ENCODE assay signal across 8 cellular contexts in the genomic region with DNA sequence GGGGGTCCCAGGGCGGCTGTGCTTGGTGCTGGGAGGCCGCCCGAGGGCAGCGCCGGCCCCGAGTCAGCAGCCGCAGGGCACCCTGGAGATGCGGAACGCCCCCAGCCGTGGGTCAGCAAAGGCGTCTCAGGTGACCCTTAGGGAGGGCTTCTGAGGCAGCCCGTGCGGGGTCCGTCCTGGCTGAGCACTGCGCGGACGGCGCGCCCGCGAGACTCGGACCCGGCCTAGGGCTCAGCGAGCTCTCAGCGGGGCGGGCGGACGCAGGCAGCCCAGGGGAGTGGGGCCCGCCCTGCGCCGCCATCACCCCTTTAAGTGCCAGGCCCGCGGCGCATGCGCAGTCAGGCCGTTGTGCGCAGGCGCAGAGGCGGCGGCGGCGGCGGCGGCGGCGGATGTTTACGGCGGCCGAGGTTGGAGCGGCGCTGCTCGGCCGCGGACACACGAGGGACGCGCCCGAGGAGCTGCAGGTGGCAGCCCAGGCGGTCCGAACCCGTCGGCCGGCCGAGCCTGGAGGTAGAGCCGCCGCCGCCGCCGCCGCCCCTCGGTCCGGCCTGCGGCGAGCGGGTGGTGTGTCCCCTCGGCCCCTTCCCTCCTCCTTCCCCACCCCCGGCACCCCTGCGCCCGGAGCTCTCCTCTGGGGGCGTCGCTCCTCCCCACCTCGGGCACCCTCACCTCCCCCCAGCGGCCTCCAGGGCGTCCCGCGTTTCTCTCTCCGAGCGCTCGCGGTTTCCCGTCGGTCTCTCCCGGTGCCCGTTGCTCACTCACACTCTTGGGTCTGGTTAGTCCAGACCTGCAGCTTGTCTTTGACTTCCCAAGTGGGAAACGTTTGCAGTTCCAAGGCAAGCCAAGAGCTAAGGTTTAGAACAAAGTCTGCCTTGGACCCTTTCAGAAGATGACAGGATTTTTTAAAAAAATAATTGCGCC. TPM values are rescaled to one million over a fixed set of nuclear protein-coding genes. Genes with fewer than 3 reads are reported as not detected.
DNase-seq lines count a peak whose midpoint lies in the region; ATAC-seq and TF ChIP-seq lines count a peak whose summit lies in the region.

A gene (plus strand): TSS at position 388 of the 921 bp plus-strand sequence. CDS start 4,218 bp downstream, outside the sequence.

- 0 out of 2 replicates have a peak, but pooled peaks cover 5% of the 10 kb centered on the region for H3F3A ChIP-seq in SU-DHL-6 (ENCODE audit: insufficient read depth)

- H3K36me3 ChIP-seq in SU-DHL-6 (ENCODE audit: low read length) = no peaks in the 10 kb centered on the region
- H3K36me3 ChIP-seq in parathyroid adenoma (ENCODE audit: control insufficient read depth, insufficient read depth, low read length) = no peaks in the 10 kb centered on the region
- peaks cover 0 to under 1% (median 0%) of the 10 kb centered on the region in 3 donors for H3K36me3 ChIP-seq in tibial artery

- H3K36me3 Mint-ChIP-seq in activated naive CD8-positive, alpha-beta T cell treated with anti-CD3 and anti-CD28 coated beads, Interleukin-2, amount 10 ng/mL, durations not matched to agents 7 days and 5 days = no peaks in the 10 kb centered on the region

- TF ChIP-seq CTCF in SU-DHL-6 (IDR thresholded peaks at IDR 0.05; ENCODE audit: insufficient read depth, low read length, poor library complexity, severe bottlenecking) = no peak
- TF ChIP-seq CTCF in parathyroid adenoma (IDR thresholded peaks at IDR 0.05) = no peak
- no peak for TF ChIP-seq CTCF in tibial artery (IDR thresholded peaks at IDR 0.05)

- peaks cover 27% of the 10 kb centered on the region for H3K4me1 Mint-ChIP-seq in activated naive CD8-positive, alpha-beta T cell treated with anti-CD3 and anti-CD28 coated beads, Interleukin-2, amount 10 ng/mL, durations not matched to agents 7 days and 5 days

- peak within 1 kb of the TSS; percentile 88 for H3K4me3 Mint-ChIP-seq in activated naive CD8-positive, alpha-beta T cell treated with anti-CD3 and anti-CD28 coated beads, Interleukin-2, amount 10 ng/mL, durations not matched to agents 7 days and 5 days

- POLR2A ChIA-PET in activated naive CD8-positive, alpha-beta T cell treated with anti-CD3 and anti-CD28 coated beads, Interleukin-2, amount 10 ng/mL, durations not matched to agents 7 days and 5 days (lab: Charles Lee) = interaction anchor here (0.6 to 1.9 kb wide), 5 partner anchors 9 to 620 kb away, joined by 3 to 6 read pairs (median 3); no protein-coding TSS in a partner anchor

- H3K4me1 ChIP-seq in parathyroid adenoma = peaks cover 7% of the 10 kb centered on the region
- peaks cover 0 to 35% (median 21%) of the 10 kb centered on the region in 4 donors for H3K4me1 ChIP-seq in tibial artery

- no peak within 1 kb of the TSS; the same call in 1 of the 2 replicates for H3K27ac ChIP-seq in SU-DHL-6 (ENCODE audit: low read depth, low read length)
- peak within 1 kb of the TSS; percentile 84 for H3K27ac ChIP-seq in parathyroid adenoma
- peak within 1 kb of the TSS; percentile 86 to 92 for H3K27ac ChIP-seq in tibial artery

- no peaks in the 10 kb centered on the region for H3K9me2 ChIP-seq in SU-DHL-6 (replicated peaks; ENCODE audit: insufficient read depth, low read length)

- H3K27me3 Mint-ChIP-seq in activated naive CD8-positive, alpha-beta T cell treated with anti-CD3 and anti-CD28 coated beads, Interleukin-2, amount 10 ng/mL, durations not matched to agents 7 days and 5 days = peaks cover 6% of the 10 kb centered on the region

- H3K9me3 Mint-ChIP-seq in activated naive CD8-positive, alpha-beta T cell treated with anti-CD3 and anti-CD28 coated beads, Interleukin-2, amount 10 ng/mL, durations not matched to agents 7 days and 5 days = no peaks in the 10 kb centered on the region

- H3K9me3 ChIP-seq in SU-DHL-6 (ENCODE audit: insufficient read depth, low read length) (no peaks in the 10 kb centered on the region), parathyroid adenoma (ENCODE audit: control insufficient read depth, low read length) (no peaks in the 10 kb centered on the region), tibial artery (no peaks in the 10 kb centered on the region)

- peak; percentile 74 for ATAC-seq in HG02571 (IDR thresholded peaks at IDR 0.05; ENCODE audit: unreplicated experiment)
- ATAC-seq in activated naive CD8-positive, alpha-beta T cell treated with anti-CD3 and anti-CD28 coated beads, Interleukin-2, amount 10 ng/mL, durations not matched to agents 7 days and 5 days (ENCODE audit: low read depth) = peak; percentile 94
- ATAC-seq in Right ventricle myocardium superior (ENCODE audit: poor library complexity) = peak; percentile 95

- H3K79me2 ChIP-seq in SU-DHL-6 (ENCODE audit: insufficient read depth, low read length) = peaks cover 8% of the 10 kb centered on the region
- H3K79me2 ChIP-seq in parathyroid adenoma = peaks cover 25% of the 10 kb centered on the region

- peak within 1 kb of the TSS; percentile 95 for H3K4me3 ChIP-seq in GM08714 (ENCODE audit: low read length)
- H3K4me3 ChIP-seq in SU-DHL-6 (ENCODE audit: insufficient read depth, low read length, poor library complexity, severe bottlenecking) = peak within 1 kb of the TSS; percentile 99
- H3K4me3 ChIP-seq in parathyroid adenoma (ENCODE audit: low read depth, low read length) = peak within 1 kb of the TSS; percentile 79
- peak within 1 kb of the TSS; percentile 90 to 96 for H3K4me3 ChIP-seq in tibial artery

- peak within 1 kb of the TSS; percentile 99 for H3K4me2 ChIP-seq in SU-DHL-6 (ENCODE audit: low read depth, low read length, poor library complexity, severe bottlenecking)
- peak within 1 kb of the TSS; percentile 91 for H3K4me2 ChIP-seq in parathyroid adenoma (ENCODE audit: low read length)

- H3K27me3 ChIP-seq in SU-DHL-6 (ENCODE audit: low read length) = no peaks in the 10 kb centered on the region
- no peaks in the 10 kb centered on the region for H3K27me3 ChIP-seq in parathyroid adenoma (ENCODE audit: control insufficient read depth, insufficient read depth, low read length)
- peaks cover 0 to 6% of the 10 kb centered on the region in 2 donors for H3K27me3 ChIP-seq in tibial artery

- H4K20me1 ChIP-seq in SU-DHL-6 (ENCODE audit: low read depth, low read length) = no peaks in the 10 kb centered on the region

- H3K9ac ChIP-seq in SU-DHL-6 (ENCODE audit: low read length) (peak within 1 kb of the TSS; percentile 85), parathyroid adenoma (peak within 1 kb of the TSS; percentile 63)

- intact Hi-C loops in Right ventricle myocardium superior (cut with DNase I) (no loop called here), tibial artery (cut with DNase I; ENCODE audit: low total_unique reads) (no loop called here)

- DNase-seq in NCI-H1048 (lab: John Stamatoyannopoulos, UW) (peak; percentile 47), Right ventricle myocardium superior (peak; percentile 91), tibial artery (peak; percentile 75 to 89)
- peak; percentile 97 for DNase-seq in activated naive CD8-positive, alpha-beta T cell treated with anti-CD3 and anti-CD28 coated beads, Interleukin-2, amount 10 ng/mL, durations not matched to agents 7 days and 5 days

- H2AFZ ChIP-seq in SU-DHL-6 (ENCODE audit: low read depth, low read length, severe bottlenecking) = peak within 1 kb of the TSS; percentile 97
- H2AFZ ChIP-seq in parathyroid adenoma = peak within 1 kb of the TSS; percentile 100

- H3K27ac Mint-ChIP-seq in activated naive CD8-positive, alpha-beta T cell treated with anti-CD3 and anti-CD28 coated beads, Interleukin-2, amount 10 ng/mL, durations not matched to agents 7 days and 5 days = peak within 1 kb of the TSS; percentile 93

RNA-seq across cellular contexts. Expression of the gene that starts here (rescaled TPM):
- 10 to 100 TPM; 74.5 to 83.1 TPM for total RNA-seq in activated naive CD8-positive, alpha-beta T cell treated with anti-CD3 and anti-CD28 coated beads, Interleukin-2, amount 10 ng/mL, durations not matched to agents 7 days and 5 days
- 81.9 TPM for total RNA-seq in Right ventricle myocardium superior

Comparison
In these comparisons a context has a peak if more than half of its experiments do, and no peak if none do; other contexts are left out.
1. DNase-seq: peak in every context shown above with its lines; median percentile 97 in activated naive CD8-positive, alpha-beta T cell treated with anti-CD3 and anti-CD28 coated beads, Interleukin-2, amount 10 ng/mL, durations not matched to agents 7 days and 5 days; 91 in Right ventricle myocardium superior; 82 in tibial artery; 47 in NCI-H1048.